Comparison of ENCODE assay signal across 1 cellular context in the genomic region with DNA sequence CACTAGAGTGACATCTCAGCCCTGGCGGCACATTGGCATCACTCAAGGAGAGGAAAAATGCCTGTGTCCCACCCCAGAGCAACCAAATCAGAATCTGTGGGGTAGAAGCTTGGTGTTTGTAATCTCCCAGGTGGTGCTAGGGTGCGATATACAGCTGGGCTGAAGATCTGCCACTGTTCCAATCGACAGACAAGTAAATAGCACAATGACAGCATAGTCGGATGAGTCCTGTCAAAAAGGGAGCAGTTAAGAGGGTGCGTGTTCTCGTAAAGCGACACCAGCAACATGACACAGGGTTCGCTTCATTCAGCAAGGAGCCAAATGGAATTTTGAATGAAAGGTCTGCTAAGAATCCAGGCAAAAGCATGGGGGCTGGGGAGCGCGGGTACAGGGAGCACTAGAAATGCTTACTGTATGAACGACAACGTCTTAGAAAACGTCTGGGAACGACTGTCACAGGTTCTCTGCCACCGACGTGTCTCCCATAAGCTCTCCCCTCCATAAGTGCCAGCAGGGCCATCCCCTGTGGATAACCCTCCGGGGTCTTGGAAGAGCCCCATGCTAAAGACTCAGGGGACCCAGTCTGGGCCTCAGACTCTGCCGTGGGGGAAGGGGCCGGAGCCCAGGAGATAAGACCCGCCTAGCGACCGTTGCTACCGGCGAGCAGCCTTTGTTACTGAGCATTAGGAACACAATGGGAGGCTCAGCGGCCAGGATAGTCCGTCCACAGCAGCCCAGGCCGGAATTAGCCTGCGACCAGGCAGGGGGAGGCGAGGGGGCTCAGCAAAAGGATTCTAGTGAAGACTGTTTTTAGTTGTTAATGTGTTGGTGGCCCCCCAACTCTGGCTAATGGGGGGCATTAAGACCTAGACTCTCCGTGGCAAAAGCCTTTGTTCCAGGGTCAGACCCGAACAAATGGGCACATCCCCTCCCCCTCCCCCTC.
TF ChIP-seq lines count a peak whose summit lies in the region.

No MANE protein-coding gene starts in this region.

TF ChIP-seq in endothelial cell of umbilical vein, 7 proteins besides CTCF, POLR2A, EP300 and RAD21:
- no peak for TF ChIP-seq MYC (IDR thresholded peaks at IDR 0.05; ENCODE audit: low read depth, low read length)
- TF ChIP-seq JUN (IDR thresholded peaks at IDR 0.05; ENCODE audit: borderline replicate concordance, insufficient read depth, insufficient read length, low read depth), result no peak
- no peak for TF ChIP-seq MAX (IDR thresholded peaks at IDR 0.05; ENCODE audit: insufficient read depth, insufficient read length)
- no peak for TF ChIP-seq GATA2 (IDR thresholded peaks at IDR 0.05; ENCODE audit: insufficient read depth, insufficient read length, low read depth, low read length)
- no peak for TF ChIP-seq FOS (IDR thresholded peaks at IDR 0.05; ENCODE audit: borderline replicate concordance, insufficient read depth, low read length)
- no peak for TF ChIP-seq POLR2AphosphoS5 (IDR thresholded peaks at IDR 0.05; ENCODE audit: insufficient read depth, low read depth, low read length)
- TF ChIP-seq EZH2 (IDR thresholded peaks at IDR 0.05; ENCODE audit: borderline replicate concordance, low read depth, low read length, severe bottlenecking), result no peak
